In the genomic region with DNA sequence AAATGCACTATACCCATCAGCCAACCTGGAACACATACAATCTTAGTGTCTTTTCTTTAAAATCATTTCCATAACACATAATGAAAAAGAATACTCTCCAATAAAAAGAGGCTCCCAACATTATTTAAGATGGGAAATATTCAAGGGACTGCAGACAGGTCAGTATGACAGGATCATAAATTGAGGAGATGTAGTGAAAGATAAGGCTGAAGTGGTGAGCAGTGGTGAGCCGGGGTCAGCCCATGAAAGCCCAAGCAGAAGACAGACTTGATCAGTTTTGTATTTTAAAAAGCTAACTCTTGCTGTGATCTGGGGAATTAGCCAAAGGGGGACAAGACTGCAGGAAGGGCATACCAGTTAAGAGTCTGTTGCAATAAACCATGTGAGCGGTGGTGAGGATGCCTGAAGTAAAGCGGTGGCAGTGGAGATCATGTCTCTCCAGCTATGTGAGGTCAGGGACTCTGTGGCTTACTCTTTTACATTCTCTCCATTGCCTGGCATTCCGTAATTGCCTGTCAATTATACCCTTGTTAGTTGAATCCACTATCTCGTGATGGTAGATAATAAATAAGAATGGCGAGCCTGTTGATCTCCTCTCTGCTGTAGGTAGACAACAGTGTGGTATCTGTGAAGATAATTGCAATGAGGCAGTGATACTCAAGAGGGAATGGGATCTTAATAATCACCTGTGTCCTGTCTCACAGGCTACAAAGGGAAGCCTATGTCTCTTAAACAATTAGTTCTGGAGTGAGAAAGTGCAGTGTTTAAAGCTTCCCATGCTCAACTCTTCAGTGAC, we compare ENCODE assay signal across 26 cellular contexts.
DNase-seq lines count a peak whose midpoint lies in the region; ATAC-seq and TF ChIP-seq lines count a peak whose summit lies in the region.
"Had no signal": no experiment of that assay in that cellular context is flagged by ENCODE, and none has a peak within 500 bp of the region (broad histone marks: within the 10 kb centered on the region; RNA-seq: fewer than 3 reads in every experiment).

No MANE protein-coding gene starts in this region.

- H3K27me3 ChIP-seq in tibial artery (no peaks in the 10 kb centered on the region), H7 (ENCODE audit: control insufficient read depth, insufficient read depth, low read length) (no peaks in the 10 kb centered on the region)
- H3K27me3 ChIP-seq: left lung had no signal

- intact Hi-C loops in tibial artery (cut with DNase I; ENCODE audit: low total_unique reads), result no loop called here

- DNase-seq in NCI-H748 (lab: John Stamatoyannopoulos, UW; ENCODE audit: unreplicated experiment) (peak; percentile 25), NCI-H748 treated with DMSO at 0.1 percent for 48 hours (lab: John Stamatoyannopoulos, UW) (no peak), amniotic epithelial cell (ENCODE audit: low read depth) (peak; percentile 37), iris pigment epithelial cell (ENCODE audit: low read depth) (peak; percentile 37), retinal pigment epithelial cell (ENCODE audit: low read depth) (peak; percentile 66), tibial artery (no peak), H7 (no peak)
- DNase-seq: activated CD4-positive, alpha-beta T cell treated with anti-CD3 and anti-CD28 coated beads for 4 hours; activated CD8-positive, alpha-beta T cell treated with anti-CD3 and anti-CD28 coated beads, Interleukin-2, amount 10 ng/mL, durations not matched to agents 7 days and 5 days; amygdala; COR-L47; HCEC 1CT; left lung; natural killer cell; NCI-H1694; NCI-H524; NK-92 treated with Interleukin-12 subunit alpha and Interleukin-12 subunit beta, amount 100 ng/mL, for 24 hours; PC-3; stimulated activated CD4-positive, alpha-beta T cell treated with anti-CD3 and anti-CD28 coated beads, Interleukin-1b, Interleukin-23, amount 100 ng/mL, for 48 hours; stimulated activated naive CD8-positive, alpha-beta T cell treated with anti-CD3 and anti-CD28 coated beads, Interleukin-15, Interleukin-2, amounts not matched to agents 100 U/mL and 50 U/mL, for 24 hours; T-helper 9 cell had no signal

- H3K36me3 ChIP-seq in tibial artery (no peaks in the 10 kb centered on the region), H7 (replicated peaks; ENCODE audit: control insufficient read depth, insufficient read depth, low read length) (no peaks in the 10 kb centered on the region)
- H3K36me3 ChIP-seq: left lung had no signal

- no peak overlapping the region for H3K27ac ChIP-seq in tibial artery
- H3K27ac ChIP-seq: 22Rv1, C4-2B, left lung, VCaP had no signal

- TF ChIP-seq CTCF in retinal pigment epithelial cell (conservative IDR thresholded peaks at IDR 0.05; ENCODE audit: low read depth, low read length) (no peak), tibial artery (IDR thresholded peaks at IDR 0.05) (no peak)

- peaks cover 0 to 38% (median 1%) of the 10 kb centered on the region in 4 donors for H3K4me1 ChIP-seq in tibial artery
- H3K4me1 ChIP-seq: left lung had no signal

- no peak for ATAC-seq in HG03108 (IDR thresholded peaks at IDR 0.05; ENCODE audit: unreplicated experiment)
- ATAC-seq: activated CD8-positive, alpha-beta T cell treated with anti-CD3 and anti-CD28 coated beads, Interleukin-2, amount 10 ng/mL, durations not matched to agents 7 days and 5 days; left lung; natural killer cell; PC-3; stimulated activated naive CD8-positive, alpha-beta T cell treated with anti-CD3 and anti-CD28 coated beads, Interleukin-15, Interleukin-2, amounts not matched to agents 100 U/mL and 50 U/mL, for 24 hours had no signal

- H3K4me3 ChIP-seq in retinal pigment epithelial cell (ENCODE audit: low read length), result no peak overlapping the region
- H3K4me3 ChIP-seq in tibial artery, result no peak overlapping the region
- no peak overlapping the region for H3K4me3 ChIP-seq in H7 (ENCODE audit: insufficient read depth, low read depth, low read length)
- H3K4me3 ChIP-seq: left lung, smooth muscle cell had no signal

- no peaks in the 10 kb centered on the region for H3K9me3 ChIP-seq in tibial artery
- H3K9me3 ChIP-seq: left lung had no signal

Comparison
In these comparisons a context has a peak if more than half of its experiments do, and no peak if none do; other contexts are left out.
1. DNase-seq: peak in NCI-H748 (single experiment), amniotic epithelial cell (single experiment), iris pigment epithelial cell (single experiment) and retinal pigment epithelial cell (single experiment); none in NCI-H748 treated with DMSO at 0.1 percent for 48 hours (single experiment), tibial artery (0 of 2) and H7 (single experiment).